ENCODE assay signal across 1 cellular context in genomic region chr19:50462970-50463369, GRCh38.
TF ChIP-seq lines count a peak whose summit lies in the region.

No MANE protein-coding gene starts in this region.

TF ChIP-seq in HepG2, 621 proteins besides CTCF, POLR2A, EP300 and RAD21:
- TF ChIP-seq ZBTB40 (IDR thresholded peaks at IDR 0.05) (peak; percentile 67), ZBTB40 (CRISPR knock-in tag; IDR thresholded peaks at IDR 0.05) (peak; percentile 98), HCFC1 (IDR thresholded peaks at IDR 0.05; ENCODE audit: low read depth, low read length) (no peak)
